In genomic region chr1:175514309-175515001, GRCh38 we compare ENCODE assay signal across 11 cellular contexts.
DNase-seq lines count a peak whose midpoint lies in the region; ATAC-seq and TF ChIP-seq lines count a peak whose summit lies in the region.
"Had no signal": no experiment of that assay in that cellular context is flagged by ENCODE, and none has a peak within 500 bp of the region (broad histone marks: within the 10 kb centered on the region; RNA-seq: fewer than 3 reads in every experiment).

No MANE protein-coding gene starts in this region.

- H3K9me3 Mint-ChIP-seq in GM23338: no peaks in the 10 kb centered on the region
- H3K9me3 Mint-ChIP-seq: stimulated activated naive CD8-positive, alpha-beta T cell treated with anti-CD3 and anti-CD28 coated beads, Interleukin-15, Interleukin-2, amounts not matched to agents 100 ng/mL and 50 ng/mL, for 24 hours had no signal

- no peak overlapping the region for H2AFZ ChIP-seq in GM23338

- no peak overlapping the region for H3K4me3 Mint-ChIP-seq in GM23338
- H3K4me3 Mint-ChIP-seq: stimulated activated naive CD8-positive, alpha-beta T cell treated with anti-CD3 and anti-CD28 coated beads, Interleukin-15, Interleukin-2, amounts not matched to agents 100 ng/mL and 50 ng/mL, for 24 hours had no signal

- ATAC-seq in HG03565 (IDR thresholded peaks at IDR 0.05; ENCODE audit: unreplicated experiment): peak; percentile 45
- ATAC-seq in GM21367 (IDR thresholded peaks at IDR 0.05; ENCODE audit: unreplicated experiment): no peak
- no peak for ATAC-seq in GM23338
- ATAC-seq: A549 had no signal

- no peaks in the 10 kb centered on the region for H3K79me2 ChIP-seq in GM23338 (replicated peaks; ENCODE audit: insufficient read depth)

- H3F3A ChIP-seq in GM23338 (replicated peaks; ENCODE audit: low read depth): no peaks in the 10 kb centered on the region

- no peak overlapping the region for H3K27ac Mint-ChIP-seq in GM23338
- H3K27ac Mint-ChIP-seq: stimulated activated naive CD8-positive, alpha-beta T cell treated with anti-CD3 and anti-CD28 coated beads, Interleukin-15, Interleukin-2, amounts not matched to agents 100 ng/mL and 50 ng/mL, for 24 hours had no signal

- H3K36me3 Mint-ChIP-seq in GM23338 (ENCODE audit: low read depth): no peaks in the 10 kb centered on the region

- H3K36me3 ChIP-seq in GM23338 (ENCODE audit: insufficient read depth): no peaks in the 10 kb centered on the region

- H4K20me1 ChIP-seq in GM23338 (replicated peaks; ENCODE audit: insufficient read depth): no peaks in the 10 kb centered on the region

- H3K27me3 ChIP-seq in GM23338 (ENCODE audit: insufficient read depth): no peaks in the 10 kb centered on the region

- no peaks in the 10 kb centered on the region for H3K4me1 ChIP-seq in GM23338 (ENCODE audit: insufficient read depth)
- H3K4me1 ChIP-seq: A549 had no signal

- no peak overlapping the region for H3K4me2 ChIP-seq in GM23338
- H3K4me2 ChIP-seq: A549 had no signal

- DNase-seq in NCI-H526 treated with DMSO at 0.1 percent for 48 hours (lab: John Stamatoyannopoulos, UW) (peak; percentile 13), NCI-H526 (lab: John Stamatoyannopoulos, UW) (no peak), cerebellar cortex (ENCODE audit: low spot score) (peak; percentile 29), renal cortical epithelial cell (ENCODE audit: low read depth) (peak; percentile 92), HEK293T (ENCODE audit: extremely low spot score) (no peak), GM23338 (ENCODE audit: low spot score) (no peak)
- DNase-seq: NCI-H524 had no signal

- TF ChIP-seq CTCF in GM23338 (conservative IDR thresholded peaks at IDR 0.05; ENCODE audit: low read depth in 2 of 2): no peak

- no peak overlapping the region for H3K27ac ChIP-seq in GM23338 (ENCODE audit: low read depth)
- H3K27ac ChIP-seq: A549 had no signal

- no peaks in the 10 kb centered on the region for H3K4me1 Mint-ChIP-seq in GM23338

- CTCF ChIA-PET in HEK293T (lab: Yijun Ruan, JAX): no interaction called here

- 0 out of 2 replicates have a peak, but pooled peaks cover 3% of the 10 kb centered on the region for H3K9me2 ChIP-seq in GM23338 (ENCODE audit: insufficient read depth)

- H3K27me3 Mint-ChIP-seq in GM23338 (ENCODE audit: insufficient read depth, low read depth, poor library complexity): peaks cover 2% of the 10 kb centered on the region

- H3K4me3 ChIP-seq in GM23338: no peak overlapping the region
- H3K4me3 ChIP-seq: A549 had no signal

- POLR2A ChIA-PET in HEK293T (lab: Yijun Ruan, JAX): no interaction called here

TF ChIP-seq in HEK293T, 16 proteins besides CTCF, POLR2A, EP300 and RAD21:
- TF ChIP-seq NFRKB (IDR thresholded peaks at IDR 0.05) (no peak), PKNOX1 (IDR thresholded peaks at IDR 0.05) (no peak), ZNF384 (IDR thresholded peaks at IDR 0.05) (no peak), FOXA1 (IDR thresholded peaks at IDR 0.05) (no peak)

TF ChIP-seq in GM23338, 12 proteins besides CTCF, POLR2A, EP300 and RAD21 (continues in another document):
- TF ChIP-seq ZNF114 (CRISPR knock-in tag; IDR thresholded peaks at IDR 0.05) (no peak), EZH2phosphoT487 (IDR thresholded peaks at IDR 0.05; ENCODE audit: unreplicated experiment) (no peak), ZNF462 (CRISPR knock-in tag; IDR thresholded peaks at IDR 0.05) (no peak), EZH2 (IDR thresholded peaks at IDR 0.05; ENCODE audit: low read depth, unreplicated experiment) (no peak), STAT1 (IDR thresholded peaks at IDR 0.05; ENCODE audit: unreplicated experiment) (no peak), NANOG (IDR thresholded peaks at IDR 0.05; ENCODE audit: borderline replicate concordance) (no peak), ETS1 (IDR thresholded peaks at IDR 0.05) (no peak), JUNB (IDR thresholded peaks at IDR 0.05; ENCODE audit: unreplicated experiment) (no peak), CREB1 (CRISPR knock-in tag; IDR thresholded peaks at IDR 0.05; ENCODE audit: low read depth) (no peak)

Comparison
In these comparisons a context has a peak if more than half of its experiments do, and no peak if none do; other contexts are left out.
1. DNase-seq: peak in NCI-H526 treated with DMSO at 0.1 percent for 48 hours (single experiment), cerebellar cortex (single experiment) and renal cortical epithelial cell (single experiment); none in NCI-H526 (0 of 2), HEK293T (single experiment) and GM23338 (single experiment).